In genomic region chr16:31073823-31074072, GRCh38 we compare ENCODE assay signal across 8 cellular contexts. TPM values are rescaled to one million over a fixed set of nuclear protein-coding genes. Genes with fewer than 3 reads are reported as not detected.
A peak's percentile ranks its signal among the peaks of the same experiment; 100 is the strongest.
DNase-seq lines count a peak whose midpoint lies in the region; ATAC-seq, FAIRE-seq and TF ChIP-seq lines count a peak whose summit lies in the region.

No MANE protein-coding gene starts in this region.

- peaks cover 26% of the 10 kb centered on the region for H3K4me1 Mint-ChIP-seq in Calu3 (ENCODE audit: low read depth, unreplicated experiment)
- H3K4me1 Mint-ChIP-seq in natural killer cell: peaks cover 45 to 51% of the 10 kb centered on the region in 2 donors

- H3K4me3 Mint-ChIP-seq in Calu3 (ENCODE audit: low read depth, unreplicated experiment): peak overlapping the region; percentile 88
- peak overlapping the region; percentile 97 for H3K4me3 Mint-ChIP-seq in natural killer cell

- no peak for FAIRE-seq in bronchial epithelial cell (lab: Jason Lieb, UNC)
- FAIRE-seq in HTR-8/SVneo (lab: Jason Lieb, UNC): no peak

- H3K27me3 Mint-ChIP-seq in Calu3 (ENCODE audit: unreplicated experiment) (no peaks in the 10 kb centered on the region), natural killer cell (ENCODE audit: low read depth in 2 of 2) (no peaks in the 10 kb centered on the region)

- POLR2A ChIA-PET in GM10248 (lab: Yijun Ruan, JAX): interaction anchor here (0.5 to 3.3 kb wide), 8 partner anchors 8 to 180 kb away, joined by 3 to 21 read pairs (median 4); partner anchors contain the start of genes FUS, KAT8 and STX4

- no peaks in the 10 kb centered on the region for H3K27me3 ChIP-seq in bronchial epithelial cell (ENCODE audit: control insufficient read depth, insufficient read depth, low read length)

- CTCF ChIA-PET in Calu3 (lab: Charles Lee) (interaction anchor here (0.6 to 2.4 kb wide), 6 partner anchors 16 to 88 kb away, joined by 3 to 20 read pairs (median 4); partner anchors contain the start of gene HSD3B7), GM10248 (lab: Yijun Ruan, JAX) (interaction anchor here (0.8 to 2.6 kb wide), 8 partner anchors 9 to 369 kb away, joined by 3 to 9 read pairs (median 4); partner anchors contain the start of genes HSD3B7 and ZNF843)

- H3K27ac Mint-ChIP-seq in Calu3 (ENCODE audit: unreplicated experiment): peak overlapping the region; percentile 89
- peak overlapping the region; percentile 95 to 97 for H3K27ac Mint-ChIP-seq in natural killer cell

- H3K36me3 ChIP-seq in bronchial epithelial cell (ENCODE audit: control insufficient read depth, insufficient read depth, low read length): peaks cover 15% of the 10 kb centered on the region

- intact Hi-C loops in Calu3 (cut with micrococcal nuclease; ENCODE audit: unreplicated experiment): loop anchor here (1.0 to 5.0 kb wide), 4 partner anchors 21 to 88 kb away; partner anchors contain the start of genes HSD3B7, KAT8 and VKORC1
- intact Hi-C loops in natural killer cell (cut with micrococcal nuclease): loop anchor here (1.0 kb wide), 3 partner anchors 22 to 44 kb away; partner anchors contain the start of genes KAT8 and STX4

- no peak for TF ChIP-seq CTCF in Calu3 (IDR thresholded peaks at IDR 0.05; ENCODE audit: unreplicated experiment)
- no peak for TF ChIP-seq CTCF in bronchial epithelial cell (IDR thresholded peaks at IDR 0.05; ENCODE audit: insufficient read depth, low read length, severe bottlenecking)
- TF ChIP-seq CTCF in natural killer cell (IDR thresholded peaks at IDR 0.05): no peak
- no peak for TF ChIP-seq CTCF in GM10248 (IDR thresholded peaks at IDR 0.05; ENCODE audit: control extremely low read depth, extremely low read depth, low read depth, missing control alignments)

- H3K36me3 Mint-ChIP-seq in Calu3 (ENCODE audit: insufficient read depth, unreplicated experiment) (peaks cover 43% of the 10 kb centered on the region), natural killer cell (peaks cover 7% of the 10 kb centered on the region)

- DNase-seq in Calu3: no peak
- peak; percentile 68 for DNase-seq in HS-27A (ENCODE audit: low read depth)
- peak; percentile 79 for DNase-seq in bronchial epithelial cell (ENCODE audit: low read depth)
- no peak for DNase-seq in natural killer cell
- DNase-seq in NK-92 treated with Interleukin-12 subunit alpha and Interleukin-12 subunit beta, amount 100 ng/mL, for 24 hours (lab: John Stamatoyannopoulos, UW): no peak
- DNase-seq in HTR-8/SVneo (ENCODE audit: insufficient read length, low spot score): no peak
- no peak for DNase-seq in GM10248 (ENCODE audit: extremely low spot score)

- H3K4me3 ChIP-seq in bronchial epithelial cell (ENCODE audit: low read depth, low read length): peak overlapping the region; percentile 96

- ATAC-seq in natural killer cell: no peak
- no peak for ATAC-seq in HG02610 (IDR thresholded peaks at IDR 0.05; ENCODE audit: unreplicated experiment)

- no peaks in the 10 kb centered on the region for H3K9me3 Mint-ChIP-seq in Calu3 (ENCODE audit: low read depth, unreplicated experiment)
- H3K9me3 Mint-ChIP-seq in natural killer cell: no peaks in the 10 kb centered on the region

- BruUV-seq in Calu3 (replicated peaks; lab: Mats Ljungman, UMichigan): no TSS peak

RNA-seq across cellular contexts. Expression of gene ZNF668, which starts 0.3 kb away (rescaled TPM):
- total RNA-seq in Calu3 (2022): 12.5 and 13.0 TPM in 2 replicates
- 6.5 and 8.2 TPM in 2 replicates for total RNA-seq in bronchial epithelial cell
- total RNA-seq in natural killer cell: 10 to 100 TPM; 11.0 to 27.4 (median 22.6) TPM

RNA-seq across cellular contexts. Expression of gene ZNF646, which starts 0.5 kb away (rescaled TPM):
- total RNA-seq in Calu3 (2022): 34.4 and 34.9 TPM in 2 replicates
- total RNA-seq in bronchial epithelial cell: 6.3 and 10.0 TPM in 2 replicates
- 10 to 100 TPM; 22.0 to 31.1 (median 30.1) TPM for total RNA-seq in natural killer cell

RNA-seq across cellular contexts. Expression of gene PRSS53, which starts 15.0 kb away (rescaled TPM):
- total RNA-seq in Calu3 (2022) (4.6 and 7.0 TPM in 2 replicates), bronchial epithelial cell (0.90 and 1.1 TPM in 2 replicates), natural killer cell (1 to 10 TPM; 4.3 to 7.4 (median 5.1) TPM)

RNA-seq across cellular contexts. Expression of gene VKORC1, which starts 20.8 kb away (rescaled TPM):
- total RNA-seq in Calu3 (2022): 80.1 and 86.8 TPM in 2 replicates
- 29.2 and 32.6 TPM in 2 replicates for total RNA-seq in bronchial epithelial cell
- total RNA-seq in natural killer cell: 10 to 100 TPM; 35.9 to 42.1 (median 41.8) TPM

RNA-seq across cellular contexts. Expression of gene BCKDK, which starts 34.4 kb away (rescaled TPM):
- 49.3 and 52.0 TPM in 2 replicates for total RNA-seq in Calu3 (2022)
- total RNA-seq in bronchial epithelial cell: 7.4 and 7.9 TPM in 2 replicates
- total RNA-seq in natural killer cell: 10 to 100 TPM in 2 of 3 donors, 1 to 10 TPM in 1; 9.9 to 16.3 (median 12.1) TPM

Comparison
In these comparisons a context has a peak if more than half of its experiments do, and no peak if none do; other contexts are left out.
1. DNase-seq: peak in HS-27A (single experiment) and bronchial epithelial cell (single experiment); none in Calu3 (single experiment), natural killer cell (single experiment), NK-92 treated with Interleukin-12 subunit alpha and Interleukin-12 subunit beta, amount 100 ng/mL, for 24 hours (single experiment), HTR-8/SVneo (single experiment) and GM10248 (single experiment).